In genomic region chr1:161192476-161193465, GRCh38 we compare ENCODE assay signal across 8 cellular contexts. TPM values are rescaled to one million over a fixed set of nuclear protein-coding genes. Genes with fewer than 3 reads are reported as not detected.
DNase-seq lines count a peak whose midpoint lies in the region; ATAC-seq and TF ChIP-seq lines count a peak whose summit lies in the region.

No MANE protein-coding gene starts in this region.

- H2AFZ ChIP-seq in SU-DHL-6 (ENCODE audit: low read depth, low read length, severe bottlenecking): no peak overlapping the region

- H3K36me3 Mint-ChIP-seq in activated naive CD8-positive, alpha-beta T cell treated with anti-CD3 and anti-CD28 coated beads for 36 hours: no peaks in the 10 kb centered on the region

- intact Hi-C loops in heart left ventricle (cut with DNase I): loop anchor here in 4 of 10 donors (1.0 to 10.0 kb wide), 4 partner anchors 32 to 192 kb away; partner anchors contain the start of gene TOMM40L (in 1 of the 4)

- no peak overlapping the region for H3K4me3 Mint-ChIP-seq in activated naive CD8-positive, alpha-beta T cell treated with anti-CD3 and anti-CD28 coated beads for 36 hours

- H3K27me3 Mint-ChIP-seq in activated naive CD8-positive, alpha-beta T cell treated with anti-CD3 and anti-CD28 coated beads for 36 hours: no peaks in the 10 kb centered on the region

- H3K9me2 ChIP-seq in SU-DHL-6 (replicated peaks; ENCODE audit: insufficient read depth, low read length): no peaks in the 10 kb centered on the region

- WGBS in heart left ventricle, 4 donors: 42 to 52% (median 49%) methylated on average over 14 to 15 of the region's 15 CpGs

- H3F3A ChIP-seq in SU-DHL-6 (ENCODE audit: insufficient read depth): no peaks in the 10 kb centered on the region

- H3K4me3 ChIP-seq in SU-DHL-6 (ENCODE audit: insufficient read depth, low read length, poor library complexity, severe bottlenecking): no peak overlapping the region
- peak overlapping the region in 3 of 12 donors; percentile 56 to 62 (median 60) for H3K4me3 ChIP-seq in heart left ventricle

- peaks cover 0 to 73% (median 32%) of the 10 kb centered on the region in 12 donors for H3K4me1 ChIP-seq in heart left ventricle

- H3K9me3 Mint-ChIP-seq in activated naive CD8-positive, alpha-beta T cell treated with anti-CD3 and anti-CD28 coated beads for 36 hours: no peaks in the 10 kb centered on the region

- H3K27ac ChIP-seq in SU-DHL-6 (ENCODE audit: low read depth, low read length) (no peak overlapping the region), heart left ventricle (peak overlapping the region in 6 of 12 donors; percentile 3 to 98 (median 62))

- H3K79me2 ChIP-seq in SU-DHL-6 (ENCODE audit: insufficient read depth, low read length): no peaks in the 10 kb centered on the region

- peak; percentile 89 for DNase-seq in D341Med (ENCODE audit: low spot score)
- peak; percentile 55 for DNase-seq in H4 (ENCODE audit: low spot score)
- DNase-seq in NCI-H128 (lab: John Stamatoyannopoulos, UW; ENCODE audit: unreplicated experiment): peak; percentile 67
- peak; percentile 59 for DNase-seq in activated naive CD8-positive, alpha-beta T cell treated with anti-CD3 and anti-CD28 coated beads for 36 hours
- peak in 4 of 5 donors; percentile 57 to 70 (median 68) for DNase-seq in heart left ventricle
- DNase-seq in renal cortical epithelial cell (ENCODE audit: low read depth): peak; percentile 51

- no peaks in the 10 kb centered on the region for H3K27me3 ChIP-seq in SU-DHL-6 (ENCODE audit: low read length)
- no peaks in the 10 kb centered on the region for H3K27me3 ChIP-seq in heart left ventricle

- H3K9me3 ChIP-seq in SU-DHL-6 (ENCODE audit: insufficient read depth, low read length) (no peaks in the 10 kb centered on the region), heart left ventricle (no peaks in the 10 kb centered on the region)

- peak; percentile 30 to 62 (median 50) for ATAC-seq in heart left ventricle
- no peak for ATAC-seq in GM18505 (IDR thresholded peaks at IDR 0.05; ENCODE audit: unreplicated experiment)

- TF ChIP-seq POLR2A in heart left ventricle (IDR thresholded peaks at IDR 0.05) (no peak), GM18505 (IDR thresholded peaks at IDR 0.05; ENCODE audit: borderline replicate concordance, extremely low read depth, insufficient read depth, insufficient read length) (no peak)

- no peak overlapping the region for H3K9ac ChIP-seq in SU-DHL-6 (ENCODE audit: low read length)

- no peaks in the 10 kb centered on the region for H3K36me3 ChIP-seq in SU-DHL-6 (ENCODE audit: low read length)
- peaks cover 0 to 51% (median 7%) of the 10 kb centered on the region in 9 donors for H3K36me3 ChIP-seq in heart left ventricle

- TF ChIP-seq CTCF in SU-DHL-6 (IDR thresholded peaks at IDR 0.05; ENCODE audit: insufficient read depth, low read length, poor library complexity, severe bottlenecking) (peak; percentile 82), heart left ventricle (IDR thresholded peaks at IDR 0.05) (peak; percentile 80 to 92 (median 87))

- H3K4me2 ChIP-seq in SU-DHL-6 (ENCODE audit: low read depth, low read length, poor library complexity, severe bottlenecking): no peak overlapping the region

- H4K20me1 ChIP-seq in SU-DHL-6 (ENCODE audit: low read depth, low read length): no peaks in the 10 kb centered on the region

- H3K4me1 Mint-ChIP-seq in activated naive CD8-positive, alpha-beta T cell treated with anti-CD3 and anti-CD28 coated beads for 36 hours: peaks cover 28% of the 10 kb centered on the region

- H3K27ac Mint-ChIP-seq in activated naive CD8-positive, alpha-beta T cell treated with anti-CD3 and anti-CD28 coated beads for 36 hours: no peak overlapping the region

RNA-seq across cellular contexts. Expression of gene ADAMTS4, which starts 6.1 kb away (rescaled TPM):
- total RNA-seq in H4 (2014; rRNA removed; shearing (Covaris generic)): not detected in 2 replicates
- total RNA-seq in activated naive CD8-positive, alpha-beta T cell treated with anti-CD3 and anti-CD28 coated beads for 36 hours: 1 to 10 TPM; 2.5 to 3.8 TPM
- 10 to 100 TPM in 3 of 9 donors, 1 to 10 TPM in 6; 1.6 to 65.2 (median 8.4) TPM for total RNA-seq in heart left ventricle
- polyA plus RNA-seq in heart left ventricle: 1 to 10 TPM; 5.7 to 6.1 TPM
- under 0.01 and 0.35 TPM in 2 replicates for total RNA-seq in renal cortical epithelial cell

RNA-seq across cellular contexts. Expression of gene NDUFS2, which starts 9.4 kb away (rescaled TPM):
- total RNA-seq in H4 (2014; rRNA removed; shearing (Covaris generic)): 101 and 120 TPM in 2 replicates
- total RNA-seq in activated naive CD8-positive, alpha-beta T cell treated with anti-CD3 and anti-CD28 coated beads for 36 hours: 10 to 100 TPM; 87.7 to 95.8 TPM
- total RNA-seq in heart left ventricle: 100 to 1,000 TPM; 214 to 460 (median 297) TPM
- 100 to 1,000 TPM; 157 to 189 TPM for polyA plus RNA-seq in heart left ventricle
- 175 and 194 TPM in 2 replicates for total RNA-seq in renal cortical epithelial cell

RNA-seq across cellular contexts. Expression of gene B4GALT3, which starts 15.5 kb away (rescaled TPM):
- total RNA-seq in H4 (2014; rRNA removed; shearing (Covaris generic)): 28.0 and 38.0 TPM in 2 replicates
- 10 to 100 TPM; 49.5 to 53.9 TPM for total RNA-seq in activated naive CD8-positive, alpha-beta T cell treated with anti-CD3 and anti-CD28 coated beads for 36 hours
- total RNA-seq in heart left ventricle (10 to 100 TPM; 18.2 to 34.1 (median 22.4) TPM), renal cortical epithelial cell (16.8 and 25.5 TPM in 2 replicates)
- 10 to 100 TPM; 13.4 to 40.8 TPM for polyA plus RNA-seq in heart left ventricle

RNA-seq across cellular contexts. Expression of gene FCER1G, which starts 22.3 kb away (rescaled TPM):
- total RNA-seq in H4 (2014; rRNA removed; shearing (Covaris generic)): 2.0 and 6.1 TPM in 2 replicates
- 1 to 10 TPM; 1.2 to 3.0 TPM for total RNA-seq in activated naive CD8-positive, alpha-beta T cell treated with anti-CD3 and anti-CD28 coated beads for 36 hours
- 100 to 1,000 TPM in 1 of 9 donors, 10 to 100 TPM in 5, 1 to 10 TPM in 3; 2.9 to 157 (median 17.1) TPM for total RNA-seq in heart left ventricle
- 10 to 100 TPM; 14.6 to 40.0 TPM for polyA plus RNA-seq in heart left ventricle
- total RNA-seq in renal cortical epithelial cell: not detected in 2 replicates

RNA-seq across cellular contexts. Expression of gene PPOX, which starts 26.5 kb away (rescaled TPM):
- 9.2 and 13.9 TPM in 2 replicates for total RNA-seq in H4 (2014; rRNA removed; shearing (Covaris generic))
- total RNA-seq in activated naive CD8-positive, alpha-beta T cell treated with anti-CD3 and anti-CD28 coated beads for 36 hours: 10 to 100 TPM; 20.1 to 20.8 TPM
- total RNA-seq in heart left ventricle (10 to 100 TPM in 8 of 9 donors, 1 to 10 TPM in 1; 9.7 to 16.7 (median 13.7) TPM), renal cortical epithelial cell (24.9 and 36.8 TPM in 2 replicates)
- polyA plus RNA-seq in heart left ventricle: 10 to 100 TPM; 10.7 to 24.3 TPM
